8 cellular contexts compared by ENCODE assay signal in the genomic region with DNA sequence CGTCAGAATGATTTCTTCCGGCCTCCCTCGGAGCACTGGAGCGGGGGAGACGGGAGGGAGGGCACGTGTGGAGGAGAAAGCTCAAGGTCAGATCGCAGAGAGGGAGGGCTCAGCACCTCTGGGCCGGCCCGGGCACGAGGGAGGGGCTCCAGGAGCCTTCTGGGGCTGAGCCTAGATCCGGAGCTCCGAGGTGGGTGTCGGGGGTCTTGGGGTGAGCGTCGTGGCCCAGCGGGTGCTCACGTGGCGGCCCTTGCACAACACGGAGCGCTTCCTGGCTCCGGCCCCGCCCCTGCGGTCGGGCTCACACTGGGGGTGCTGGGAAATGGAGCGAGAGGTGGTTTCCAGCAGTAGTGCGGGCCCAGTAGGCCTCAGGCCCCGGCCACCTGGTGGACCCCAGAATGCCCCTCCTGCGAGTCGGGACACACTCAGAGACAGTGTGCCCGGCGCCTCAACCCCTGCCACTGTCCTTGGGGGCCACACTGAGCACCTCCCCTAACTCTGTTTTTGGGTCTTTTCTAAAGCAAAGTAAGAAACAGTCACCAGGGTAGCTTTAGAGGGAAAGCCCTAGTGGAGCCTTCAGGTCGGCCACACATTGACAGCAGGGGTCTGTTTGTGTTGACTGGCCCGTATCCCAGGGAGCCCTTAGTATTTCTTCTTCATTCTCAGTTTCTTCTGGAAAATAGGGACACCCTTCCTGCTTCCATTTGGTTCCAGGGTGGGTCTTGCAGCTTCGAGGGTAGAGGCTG. TPM values are rescaled to one million over a fixed set of nuclear protein-coding genes. Genes with fewer than 3 reads are reported as not detected.
DNase-seq lines count a peak whose midpoint lies in the region; ATAC-seq and TF ChIP-seq lines count a peak whose summit lies in the region.

No MANE protein-coding gene starts in this region.

- H3K9me3 ChIP-seq in trophoblast cell (ENCODE audit: insufficient read depth, low read depth, low read length) (no peaks in the 10 kb centered on the region), transverse colon (no peaks in the 10 kb centered on the region)

- peaks cover 6% of the 10 kb centered on the region for H3K79me1 ChIP-seq in trophoblast cell (ENCODE audit: low read length)

- H2AK5ac ChIP-seq in trophoblast cell (ENCODE audit: low read length), result peak overlapping the region; percentile 56

- peak; percentile 46 to 49 for DNase-seq in AML-193 (lab: John Stamatoyannopoulos, UW)
- peak; percentile 59 for DNase-seq in RKO (ENCODE audit: low spot score)
- peak; percentile 82 for DNase-seq in activated naive CD4-positive, alpha-beta T cell treated with Interleukin-2 at 50 U/mL for 16 hours
- peak in 36 of 42 donors; percentile 29 to 77 (median 54) for DNase-seq in head of caudate nucleus
- DNase-seq in trophoblast cell, result peak; percentile 43 to 45
- peak; percentile 86 for DNase-seq in transverse colon

- WGBS in trophoblast cell (ENCODE audit: extremely low coverage, insufficient coverage, insufficient read length), result no CpG with 5 or more reads among the region's 34 CpGs
- 6% methylated on average over 25 of the region's 34 CpGs; no CpG with 5 or more reads in 1 of the 2 donors for WGBS in transverse colon (ENCODE audit: low coverage in 1 of 2), 2 donors

- H2AFZ ChIP-seq in trophoblast cell (ENCODE audit: insufficient read depth, low read length, poor library complexity), result peak overlapping the region; percentile 85

- no peak for TF ChIP-seq POLR2A in transverse colon (IDR thresholded peaks at IDR 0.05)

- H3K23ac ChIP-seq in trophoblast cell (ENCODE audit: low read length), result no peak overlapping the region

- peak overlapping the region; percentile 92 for H3K18ac ChIP-seq in trophoblast cell (ENCODE audit: low read length)

- peak overlapping the region; percentile 69 for H2BK120ac ChIP-seq in trophoblast cell (ENCODE audit: insufficient read depth, low read length, poor library complexity)

- H4K91ac ChIP-seq in trophoblast cell (ENCODE audit: low read depth, low read length), result peak overlapping the region; percentile 83

- peak overlapping the region; percentile 84 for H4K8ac ChIP-seq in trophoblast cell (ENCODE audit: low read depth, low read length)

- peak overlapping the region; percentile 64 for H3K4ac ChIP-seq in trophoblast cell (ENCODE audit: low read depth, low read length)

- peak overlapping the region; percentile 83 for H4K12ac ChIP-seq in trophoblast cell (ENCODE audit: low read depth, low read length)

- H3K9ac ChIP-seq in trophoblast cell (ENCODE audit: low read length), result peak overlapping the region; percentile 83

- peak overlapping the region; percentile 73 for H2BK5ac ChIP-seq in trophoblast cell (ENCODE audit: low read depth, low read length, poor library complexity)

- TF ChIP-seq EP300 in transverse colon (IDR thresholded peaks at IDR 0.05; ENCODE audit: low read depth), result no peak

- peak overlapping the region; percentile 93 for H3K14ac ChIP-seq in trophoblast cell (ENCODE audit: low read length)

- no peak overlapping the region for H2BK12ac ChIP-seq in trophoblast cell (ENCODE audit: low read length)

- H3K27ac ChIP-seq in trophoblast cell (ENCODE audit: low read depth, low read length) (no peak overlapping the region), transverse colon (peak overlapping the region; percentile 91 to 96 (median 92))

- H3K4me1 ChIP-seq in trophoblast cell (ENCODE audit: control insufficient read depth in 1 of 2, insufficient read depth in 2 of 2, low read length in 2 of 2), result peaks cover 12 to 14% of the 10 kb centered on the region in 2 experiments
- peaks cover 4 to 23% (median 16%) of the 10 kb centered on the region in 4 donors for H3K4me1 ChIP-seq in transverse colon

- H3K4me3 ChIP-seq in trophoblast cell (ENCODE audit: low read depth, low read length), result peak overlapping the region; percentile 90
- peak overlapping the region; percentile 55 to 91 (median 65) for H3K4me3 ChIP-seq in transverse colon

- no peaks in the 10 kb centered on the region for H3K27me3 ChIP-seq in trophoblast cell (ENCODE audit: insufficient read depth, low read length)
- no peaks in the 10 kb centered on the region for H3K27me3 ChIP-seq in transverse colon

- peak in 1 of 5 experiments; percentile 12 for TF ChIP-seq CTCF in transverse colon (IDR thresholded peaks at IDR 0.05)

- H3K36me3 ChIP-seq in trophoblast cell (ENCODE audit: control insufficient read depth in 1 of 2, insufficient read depth in 2 of 2, low read length in 2 of 2) (peaks cover 30 to 39% of the 10 kb centered on the region in 2 experiments), transverse colon (peaks cover 0 to 31% (median 14%) of the 10 kb centered on the region in 4 donors)

- ATAC-seq in GM18909 (IDR thresholded peaks at IDR 0.05; ENCODE audit: poor library complexity, unreplicated experiment) (peak; percentile 73), HG03108 (IDR thresholded peaks at IDR 0.05; ENCODE audit: unreplicated experiment) (peak; percentile 72)

- H3K79me2 ChIP-seq in trophoblast cell (ENCODE audit: control insufficient read depth, insufficient read depth, low read length, poor library complexity), result peaks cover 8% of the 10 kb centered on the region

- intact Hi-C loops in head of caudate nucleus (cut with DNase I) (no loop called here), transverse colon (cut with DNase I; ENCODE audit: low total_unique reads) (no loop called here)

- H3K4me2 ChIP-seq in trophoblast cell (ENCODE audit: low read length), result peak overlapping the region; percentile 92

- in situ Hi-C loops in transverse colon (cut with MboI; ENCODE audit: low pct_ligation_motif_present in 1 of 4, low pct_unique_long_range_greater_than_20kb in 1 of 4, low sequenced_read_pairs in 3 of 4), result no loop called here

RNA-seq across cellular contexts. Expression of a gene that starts 0.8 kb away (rescaled TPM):
- polyA plus RNA-seq in trophoblast cell (2013), result 46.4 and 48.2 TPM in 2 replicates
- total RNA-seq in transverse colon, result 100 to 1,000 TPM in 1 of 4 donors, 10 to 100 TPM in 3; 37.2 to 149 (median 51.6) TPM
